ENCODE assay signal across 8 cellular contexts in genomic region chr1:117664314-117664713, GRCh38. TPM values are rescaled to one million over a fixed set of nuclear protein-coding genes. Genes with fewer than 3 reads are reported as not detected.
A peak's percentile ranks its signal among the peaks of the same experiment; 100 is the strongest.
DNase-seq lines count a peak whose midpoint lies in the region; ATAC-seq lines count a peak whose summit lies in the region.

No MANE protein-coding gene starts in this region.

- ATAC-seq in HG03457 (IDR thresholded peaks at IDR 0.05; ENCODE audit: unreplicated experiment): peak; percentile 96
- ATAC-seq in Right ventricle myocardium inferior: no peak

- peak overlapping the region; percentile 88 for H3K27ac Mint-ChIP-seq in activated T-cell treated with anti-CD3 and anti-CD28 coated beads, Interleukin-2, amount 50 U/mL, for 24 hours

- no peaks in the 10 kb centered on the region for H3K27me3 Mint-ChIP-seq in activated T-cell treated with anti-CD3 and anti-CD28 coated beads, Interleukin-2, amount 50 U/mL, for 24 hours

- peaks cover 11% of the 10 kb centered on the region for H3K9me3 Mint-ChIP-seq in activated T-cell treated with anti-CD3 and anti-CD28 coated beads, Interleukin-2, amount 50 U/mL, for 24 hours

- H3K4me3 Mint-ChIP-seq in activated T-cell treated with anti-CD3 and anti-CD28 coated beads, Interleukin-2, amount 50 U/mL, for 24 hours: no peak overlapping the region

- DNase-seq in activated naive CD4-positive, alpha-beta T cell treated with Interleukin-2 at 50 U/mL for 16 hours: peak; percentile 58
- no peak for DNase-seq in activated naive CD4-positive, alpha-beta T cell (lab: John Stamatoyannopoulos, UW)
- DNase-seq in activated T-cell treated with anti-CD3 and anti-CD28 coated beads, Interleukin-2, amount 50 U/mL, for 24 hours: no peak
- peak; percentile 27 to 58 for DNase-seq in stimulated activated CD8-positive, alpha-beta memory T cell treated with anti-CD3 and anti-CD28 coated beads, Interleukin-7, amount 100 ng/mL, for 4 hours (ENCODE audit: low read depth in 2 of 2)
- DNase-seq in NCI-H446 (lab: John Stamatoyannopoulos, UW) (no peak), iPS-NIHi11 (ENCODE audit: low spot score) (no peak), Right ventricle myocardium inferior (ENCODE audit: missing footprints) (no peak)

- intact Hi-C loops in Right ventricle myocardium inferior (cut with DNase I): no loop called here

- H3K36me3 Mint-ChIP-seq in activated T-cell treated with anti-CD3 and anti-CD28 coated beads, Interleukin-2, amount 50 U/mL, for 24 hours (ENCODE audit: low read depth): peaks cover 1% of the 10 kb centered on the region

- H3K4me1 Mint-ChIP-seq in activated T-cell treated with anti-CD3 and anti-CD28 coated beads, Interleukin-2, amount 50 U/mL, for 24 hours (ENCODE audit: low read depth): peaks cover 76% of the 10 kb centered on the region

RNA-seq across cellular contexts. Expression of gene TENT5C, which starts 58.5 kb away (rescaled TPM):
- 18.7 TPM for total RNA-seq in Right ventricle myocardium inferior

Comparison
In these comparisons a context has a peak if more than half of its experiments do, and no peak if none do; other contexts are left out.
1. DNase-seq: peak in activated naive CD4-positive, alpha-beta T cell treated with Interleukin-2 at 50 U/mL for 16 hours (single experiment) and stimulated activated CD8-positive, alpha-beta memory T cell treated with anti-CD3 and anti-CD28 coated beads, Interleukin-7, amount 100 ng/mL, for 4 hours (2 of 2); none in activated naive CD4-positive, alpha-beta T cell (0 of 4), activated T-cell treated with anti-CD3 and anti-CD28 coated beads, Interleukin-2, amount 50 U/mL, for 24 hours (single experiment), NCI-H446 (0 of 2), iPS-NIHi11 (single experiment) and Right ventricle myocardium inferior (single experiment).